Comparison of ENCODE assay signal across 2 cellular contexts in genomic region chr17:40290629-40291296, GRCh38.
TF ChIP-seq lines count a peak whose summit lies in the region.

No MANE protein-coding gene starts in this region.

TF ChIP-seq in Ishikawa, 13 proteins besides CTCF, POLR2A, EP300 and RAD21 (continued from another document):
- TF ChIP-seq TCF12 (IDR thresholded peaks at IDR 0.05; ENCODE audit: low read depth) (no peak), YY1 (IDR thresholded peaks at IDR 0.05; ENCODE audit: low read depth) (no peak), REST (IDR thresholded peaks at IDR 0.05; ENCODE audit: low read depth) (no peak), EGR1 (IDR thresholded peaks at IDR 0.05) (no peak), TEAD4 (IDR thresholded peaks at IDR 0.05) (no peak), NFIC (IDR thresholded peaks at IDR 0.05) (no peak), FOXM1 (IDR thresholded peaks at IDR 0.05; ENCODE audit: borderline replicate concordance, low read depth) (no peak)
- TF ChIP-seq, protein P1, sequence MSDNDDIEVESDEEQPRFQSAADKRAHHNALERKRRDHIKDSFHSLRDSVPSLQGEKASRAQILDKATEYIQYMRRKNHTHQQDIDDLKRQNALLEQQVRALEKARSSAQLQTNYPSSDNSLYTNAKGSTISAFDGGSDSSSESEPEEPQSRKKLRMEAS (IDR thresholded peaks at IDR 0.05): no peak
- TF ChIP-seq, protein P2, sequence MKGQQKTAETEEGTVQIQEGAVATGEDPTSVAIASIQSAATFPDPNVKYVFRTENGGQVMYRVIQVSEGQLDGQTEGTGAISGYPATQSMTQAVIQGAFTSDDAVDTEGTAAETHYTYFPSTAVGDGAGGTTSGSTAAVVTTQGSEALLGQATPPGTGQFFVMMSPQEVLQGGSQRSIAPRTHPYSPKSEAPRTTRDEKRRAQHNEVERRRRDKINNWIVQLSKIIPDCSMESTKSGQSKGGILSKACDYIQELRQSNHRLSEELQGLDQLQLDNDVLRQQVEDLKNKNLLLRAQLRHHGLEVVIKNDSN (IDR thresholded peaks at IDR 0.05): no peak

TF ChIP-seq in H1, 55 proteins besides CTCF, POLR2A, EP300 and RAD21 (continued from another document):
- TF ChIP-seq SIN3A (conservative IDR thresholded peaks at IDR 0.05 in 1 of 2, IDR thresholded peaks at IDR 0.05 in 1 of 2; ENCODE audit: low read depth in 1 of 2, low read length in 2 of 2): no peak
- no peak for TF ChIP-seq POU5F1 (IDR thresholded peaks at IDR 0.05; ENCODE audit: low read depth, low read length)
- TF ChIP-seq CBX5 (IDR thresholded peaks at IDR 0.05; ENCODE audit: low read depth, low read length): no peak
- no peak for TF ChIP-seq TAF7 (optimal IDR thresholded peaks at IDR 0.05; ENCODE audit: borderline replicate concordance, low read depth, low read length)
- TF ChIP-seq YY1 (IDR thresholded peaks at IDR 0.05; ENCODE audit: low read depth, low read length): no peak
TF ChIP-seq in H1: peak in this region for 0.
